24 cellular contexts compared by ENCODE assay signal in genomic region chr5:9721161-9721560, GRCh38.
"Had no signal": no experiment of that assay in that cellular context is flagged by ENCODE, and none has a peak within 500 bp of the region (broad histone marks: within the 10 kb centered on the region; RNA-seq: fewer than 3 reads in every experiment).

No MANE protein-coding gene starts in this region.

- H3K9me3 ChIP-seq: suprapubic skin, testis, thoracic aorta, thyroid gland, tibial nerve, transverse colon, upper lobe of right lung, uterus, vagina had no signal

- H3K27ac ChIP-seq: stomach, suprapubic skin, testis, thoracic aorta, thyroid gland, tibial artery, tibial nerve, transverse colon, upper lobe of left lung, upper lobe of right lung, uterus, vagina had no signal

- H3K27me3 ChIP-seq: stomach, suprapubic skin, testis, thyroid gland, tibial artery, tibial nerve, transverse colon, upper lobe of left lung, upper lobe of right lung, uterus, vagina had no signal

- H3K4me1 ChIP-seq: stomach, suprapubic skin, testis, thyroid gland, tibial artery, tibial nerve, transverse colon, upper lobe of left lung, upper lobe of right lung, uterus, vagina had no signal

- DNase-seq: stimulated activated CD4-positive, alpha-beta T cell treated with anti-CD3 and anti-CD28 coated beads, Interleukin-2, amount 100 ng/mL, for 48 hours; stimulated activated CD4-positive, alpha-beta T cell treated with anti-CD3 and anti-CD28 coated beads, Interleukin-4, amount 100 ng/mL, for 1 hour; stimulated activated CD4-positive, alpha-beta T cell treated with anti-CD3 and anti-CD28 coated beads, Interleukin-4, amount 100 ng/mL, for 24 hours; stimulated activated CD4-positive, alpha-beta T cell treated with anti-CD3 and anti-CD28 coated beads, Interleukin-4, amount 100 ng/mL, for 4 hours; stimulated activated CD8-positive, alpha-beta memory T cell treated with anti-CD3 and anti-CD28 coated beads, Interleukin-4, amount 100 ng/mL, for 48 hours; stimulated activated naive B cell treated with anti-CD40 and anti-IgM and Interleukin-4, amounts not matched to agents 10 μg/mL and 1 μg/mL and 100 μg/mL, for 72 hours; stimulated activated naive CD4-positive, alpha-beta T cell; stimulated activated naive CD4-positive, alpha-beta T cell treated with Interleukin-2 at 50 U/mL for 16 hours; stimulated activated naive CD8-positive, alpha-beta T cell treated with anti-CD3 and anti-CD28 coated beads, Interleukin-15, amount 100 ng/mL, for 72 hours; stimulated activated naive CD8-positive, alpha-beta T cell treated with anti-CD3 and anti-CD28 coated beads, Interleukin-15, Interleukin-2, amounts not matched to agents 100 U/mL and 50 U/mL, for 24 hours; stomach; substantia nigra; testis; thyroid gland; tibial artery; transverse colon; trophoblast cell; upper lobe of left lung; upper lobe of right lung; uterus had no signal

- H3K4me3 ChIP-seq: stomach, suprapubic skin, testis, thoracic aorta, thyroid gland, tibial artery, tibial nerve, transverse colon, upper lobe of left lung, upper lobe of right lung, uterus, vagina had no signal

- H3K36me3 ChIP-seq: stomach, suprapubic skin, thoracic aorta, thyroid gland, tibial artery, tibial nerve, transverse colon, upper lobe of left lung, upper lobe of right lung, uterus, vagina had no signal
